In genomic region chr6:35688605-35689322, GRCh38 we compare ENCODE assay signal across 1 cellular context.
TF ChIP-seq lines count a peak whose summit lies in the region.

Gene FKBP5 (minus strand): TSS chr6:35688915. CDS start chr6:35642824, 46,091 bp downstream.

TF ChIP-seq in HepG2, 621 proteins besides CTCF, POLR2A, EP300 and RAD21 (continued from another document and continues in another):
- TF ChIP-seq ZBTB46 (CRISPR knock-in tag; IDR thresholded peaks at IDR 0.05; ENCODE audit: borderline replicate concordance) (no peak), KLF15 (CRISPR knock-in tag; IDR thresholded peaks at IDR 0.05; ENCODE audit: borderline replicate concordance) (no peak), SNAPC5 (CRISPR knock-in tag; IDR thresholded peaks at IDR 0.05; ENCODE audit: borderline replicate concordance) (0 out of 2 replicates have a peak, but pooled peaks have one; percentile 61), ZSCAN29 (CRISPR knock-in tag; conservative IDR thresholded peaks at IDR 0.05) (no peak), ZNF746 (CRISPR knock-in tag; IDR thresholded peaks at IDR 0.05) (peak; percentile 52; the same call in 1 of the 2 replicates), SRSF9 (IDR thresholded peaks at IDR 0.05; ENCODE audit: borderline replicate concordance, insufficient read depth, low read depth, low read length, poor library complexity, severe bottlenecking) (no peak), FOXP1 (IDR thresholded peaks at IDR 0.05) (no peak), FOXP1 (CRISPR knock-in tag; IDR thresholded peaks at IDR 0.05) (no peak), ZNF414 (CRISPR knock-in tag; IDR thresholded peaks at IDR 0.05) (peak; percentile 60; the same call in 1 of the 2 replicates), JUNB (CRISPR knock-in tag; IDR thresholded peaks at IDR 0.05; ENCODE audit: borderline replicate concordance) (no peak), SP140L (CRISPR knock-in tag; IDR thresholded peaks at IDR 0.05; ENCODE audit: borderline replicate concordance) (no peak), KMT2B (CRISPR knock-in tag; IDR thresholded peaks at IDR 0.05) (peak; percentile 77), AHDC1 (CRISPR knock-in tag; IDR thresholded peaks at IDR 0.05; ENCODE audit: borderline replicate concordance) (no peak), ZNF20 (CRISPR knock-in tag; IDR thresholded peaks at IDR 0.05) (no peak), ZBTB42 (CRISPR knock-in tag; IDR thresholded peaks at IDR 0.05) (0 out of 2 replicates have a peak, but pooled peaks have one; percentile 68), REXO4 (CRISPR knock-in tag; IDR thresholded peaks at IDR 0.05; ENCODE audit: borderline replicate concordance) (no peak), ZNF704 (CRISPR knock-in tag; IDR thresholded peaks at IDR 0.05; ENCODE audit: borderline replicate concordance) (0 out of 2 replicates have a peak, but pooled peaks have one; percentile 62), IRF1 (CRISPR knock-in tag; IDR thresholded peaks at IDR 0.05; ENCODE audit: low read depth) (no peak), NAIF1 (CRISPR knock-in tag; IDR thresholded peaks at IDR 0.05; ENCODE audit: borderline replicate concordance) (no peak), ZSCAN22 (CRISPR knock-in tag; IDR thresholded peaks at IDR 0.05) (no peak), HES4 (CRISPR knock-in tag; IDR thresholded peaks at IDR 0.05; ENCODE audit: borderline replicate concordance) (no peak), ZFP62 (CRISPR knock-in tag; IDR thresholded peaks at IDR 0.05) (no peak), RAD51 (IDR thresholded peaks at IDR 0.05; ENCODE audit: borderline replicate concordance) (peak; percentile 47; the same call in 1 of the 2 replicates), SCMH1 (CRISPR knock-in tag; IDR thresholded peaks at IDR 0.05; ENCODE audit: borderline replicate concordance) (no peak), FOXP4 (CRISPR knock-in tag; IDR thresholded peaks at IDR 0.05) (peak; percentile 48; the same call in 1 of the 2 replicates), ZNF850 (CRISPR knock-in tag; conservative IDR thresholded peaks at IDR 0.05) (no peak), MTF2 (CRISPR knock-in tag; IDR thresholded peaks at IDR 0.05; ENCODE audit: borderline replicate concordance) (no peak), SMAD9 (CRISPR knock-in tag; IDR thresholded peaks at IDR 0.05) (no peak), IKZF5 (CRISPR knock-in tag; IDR thresholded peaks at IDR 0.05) (peak; percentile 50), EEA1 (CRISPR knock-in tag; IDR thresholded peaks at IDR 0.05; ENCODE audit: borderline replicate concordance) (no peak), LRRFIP1 (CRISPR knock-in tag; conservative IDR thresholded peaks at IDR 0.05) (no peak), PRMT3 (CRISPR knock-in tag; IDR thresholded peaks at IDR 0.05; ENCODE audit: borderline replicate concordance, low read depth) (peak; percentile 73; the same call in 1 of the 2 replicates), ZNF446 (CRISPR knock-in tag; IDR thresholded peaks at IDR 0.05) (no peak), CEBPB (IDR thresholded peaks at IDR 0.05; ENCODE audit: borderline replicate concordance, low read depth, low read length) (no peak), ZNF547 (CRISPR knock-in tag; IDR thresholded peaks at IDR 0.05) (no peak; the same call in 1 of the 2 replicates), ZNF891 (CRISPR knock-in tag; IDR thresholded peaks at IDR 0.05) (no peak), SIN3A (IDR thresholded peaks at IDR 0.05; ENCODE audit: borderline replicate concordance, low read depth, low read length) (peak; percentile 74; the same call in 1 of the 2 replicates), ZFY (CRISPR knock-in tag; IDR thresholded peaks at IDR 0.05) (peak; percentile 79), NFATC3 (CRISPR knock-in tag; IDR thresholded peaks at IDR 0.05) (0 out of 2 replicates have a peak, but pooled peaks have one; percentile 92), ZBTB2 (CRISPR knock-in tag; IDR thresholded peaks at IDR 0.05; ENCODE audit: low read depth) (no peak), ZNF512 (CRISPR knock-in tag; IDR thresholded peaks at IDR 0.05) (no peak), ZNF24 (IDR thresholded peaks at IDR 0.05) (no peak), MZF1 (CRISPR knock-in tag; IDR thresholded peaks at IDR 0.05; ENCODE audit: borderline replicate concordance) (no peak), NBN (conservative IDR thresholded peaks at IDR 0.05) (no peak)
